1 cellular context compared by ENCODE assay signal in the genomic region with DNA sequence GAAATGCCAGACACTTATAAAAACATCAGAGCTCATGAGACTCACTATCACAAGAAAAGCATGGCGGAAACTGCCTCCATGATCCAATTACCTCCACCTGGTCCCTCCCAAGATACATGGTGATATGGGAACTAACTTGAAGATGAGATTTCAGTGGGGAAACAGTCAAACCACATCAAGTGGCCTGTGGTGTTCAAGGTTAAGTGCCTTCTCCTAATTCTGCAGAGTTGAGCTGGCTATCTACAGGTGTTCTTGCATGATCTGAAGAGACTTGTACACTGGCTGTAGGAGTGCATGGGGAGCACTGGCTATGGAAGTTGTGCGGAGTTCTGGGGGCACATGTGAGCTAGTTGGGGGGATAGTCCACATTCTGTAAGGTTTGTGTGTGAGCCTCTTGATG.
TF ChIP-seq lines count a peak whose summit lies in the region.

No MANE protein-coding gene starts in this region.

TF ChIP-seq in GM12878, 131 proteins besides CTCF, POLR2A, EP300 and RAD21:
- no peak for TF ChIP-seq ZNF622 (IDR thresholded peaks at IDR 0.05)
- TF ChIP-seq RUNX3 (IDR thresholded peaks at IDR 0.05; ENCODE audit: low read length): peak; percentile 68
